Comparison of ENCODE assay signal across 19 cellular contexts in genomic region chr13:42246541-42246940, GRCh38. TPM values are rescaled to one million over a fixed set of nuclear protein-coding genes. Genes with fewer than 3 reads are reported as not detected.
DNase-seq lines count a peak whose midpoint lies in the region; ATAC-seq, FAIRE-seq and TF ChIP-seq lines count a peak whose summit lies in the region.
"Had no signal": no experiment of that assay in that cellular context is flagged by ENCODE, and none has a peak within 500 bp of the region (broad histone marks: within the 10 kb centered on the region; RNA-seq: fewer than 3 reads in every experiment).

No MANE protein-coding gene starts in this region.

- no peaks in the 10 kb centered on the region for H3K36me3 ChIP-seq in bronchial epithelial cell (ENCODE audit: control insufficient read depth, insufficient read depth, low read length)
- H3K36me3 ChIP-seq: HAP-1 had no signal

- ATAC-seq in GM18873 (IDR thresholded peaks at IDR 0.05; ENCODE audit: low FRiP score, unreplicated experiment) = no peak
- no peak for ATAC-seq in GM18520 (IDR thresholded peaks at IDR 0.05; ENCODE audit: unreplicated experiment)
- ATAC-seq: CD8-positive, alpha-beta T cell had no signal

- no peaks in the 10 kb centered on the region for H3K27me3 ChIP-seq in bronchial epithelial cell (ENCODE audit: control insufficient read depth, insufficient read depth, low read length)
- H3K27me3 ChIP-seq: BLaER1 had no signal

- no peak overlapping the region for H3K4me3 ChIP-seq in bronchial epithelial cell (ENCODE audit: low read depth, low read length)
- H3K4me3 ChIP-seq: BLaER1, HAP-1 had no signal

- no peak for TF ChIP-seq CTCF in bronchial epithelial cell (IDR thresholded peaks at IDR 0.05; ENCODE audit: insufficient read depth, low read length, severe bottlenecking)

- intact Hi-C loops in head of caudate nucleus (cut with DNase I) = no loop called here

- FAIRE-seq in bronchial epithelial cell (lab: Jason Lieb, UNC) = peak; percentile 86
- FAIRE-seq: A204.1, G401.6, GM12892, H54 had no signal

- DNase-seq in OCI-M1 (lab: John Stamatoyannopoulos, UW) (peak; percentile 74), bronchial epithelial cell (ENCODE audit: low read depth) (no peak), head of caudate nucleus (peak; percentile 34 to 89 (median 70))
- DNase-seq in activated naive CD4-positive, alpha-beta T cell treated with anti-CD3 and anti-CD28 coated beads, Interleukin-2, amount 50 U/mL, for 16 hours = no peak
- DNase-seq: Caco-2; CD4-positive, CD25-positive, alpha-beta regulatory T cell; CD8-positive, alpha-beta T cell; DMS153; DND-41; GOT3; HFFc6 had no signal

RNA-seq across cellular contexts. Expression of gene AKAP11, which starts 25.4 kb away (rescaled TPM):
- 13.4 and 16.1 TPM in 2 replicates for total RNA-seq in bronchial epithelial cell

Comparison
In these comparisons a context has a peak if more than half of its experiments do, and no peak if none do; other contexts are left out.
1. DNase-seq: peak in OCI-M1 (single experiment) and head of caudate nucleus (42 of 42); none in bronchial epithelial cell (single experiment) and activated naive CD4-positive, alpha-beta T cell treated with anti-CD3 and anti-CD28 coated beads, Interleukin-2, amount 50 U/mL, for 16 hours (single experiment).